23 cellular contexts compared by ENCODE assay signal in genomic region chr4:140144050-140144449, GRCh38.
"Had no signal": no experiment of that assay in that cellular context is flagged by ENCODE, and none has a peak within 500 bp of the region (broad histone marks: within the 10 kb centered on the region; RNA-seq: fewer than 3 reads in every experiment).

No MANE protein-coding gene starts in this region.

- ATAC-seq: Panc1, PC-3 had no signal

- H3K9me3 ChIP-seq: MG63, SK-N-SH had no signal

- H3K36me3 ChIP-seq: MG63 had no signal

- H3K4me2 ChIP-seq: SK-N-SH had no signal

- H3K4me3 ChIP-seq: MG63 had no signal

- DNase-seq: IMR-90, Karpas-422, KG1, MG63, NCI-H1092, NCI-H1105 treated with DMSO at 0.1 percent for 48 hours, NCI-H1417 treated with DMSO at 0.1 percent for 48 hours, NCI-H146, NCI-H1694 treated with DMSO at 0.1 percent for 48 hours, NCI-H1930, NCI-H2081, NCI-H2107, NCI-H2227 treated with DMSO at 0.1 percent for 48 hours, NCI-H446, NCI-H510A, NCI-H524 treated with DMSO at 0.1 percent for 48 hours, NCI-H774, PC-3, SHP77, SK-N-SH, SW 1271 had no signal

- H3K27me3 ChIP-seq: MG63 had no signal

- H3K9ac ChIP-seq: SK-N-SH had no signal

- H3K27ac ChIP-seq: RWPE1 had no signal
